8 cellular contexts compared by ENCODE assay signal in genomic region chrX:119482041-119482440, GRCh38. TPM values are rescaled to one million over a fixed set of nuclear protein-coding genes. Genes with fewer than 3 reads are reported as not detected.
A peak's percentile ranks its signal among the peaks of the same experiment; 100 is the strongest.
DNase-seq lines count a peak whose midpoint lies in the region; ATAC-seq and TF ChIP-seq lines count a peak whose summit lies in the region.

No MANE protein-coding gene starts in this region.

- DNase-seq in SJCRH30 (no peak), heart left ventricle (no peak), spleen (no peak), SKM-1 (lab: John Stamatoyannopoulos, UW; ENCODE audit: unreplicated experiment) (no peak), NCI-H1105 (lab: John Stamatoyannopoulos, UW) (no peak), posterior cingulate gyrus (no peak)

- H3K4me3 ChIP-seq in SJCRH30 = peak overlapping the region; percentile 37
- H3K4me3 ChIP-seq in heart left ventricle = peak overlapping the region in 10 of 12 donors; percentile 5 to 61 (median 49)
- peak overlapping the region in 7 of 8 donors; percentile 8 to 67 (median 35) for H3K4me3 ChIP-seq in spleen

- TF ChIP-seq CTCF in heart left ventricle (IDR thresholded peaks at IDR 0.05) (no peak), spleen (IDR thresholded peaks at IDR 0.05 in 8 of 11, conservative IDR thresholded peaks at IDR 0.05 in 3 of 11) (no peak)

- WGBS in heart left ventricle, 4 donors = 50 to 62% (median 53%) methylated on average over 10 of the region's 10 CpGs
- 38 to 69% (median 54%) methylated on average over 3 to 10 of the region's 10 CpGs for WGBS in spleen, 5 donors

- no peaks in the 10 kb centered on the region for H3K4me1 ChIP-seq in SJCRH30
- H3K4me1 ChIP-seq in heart left ventricle = peaks cover 0 to 17% (median 4%) of the 10 kb centered on the region in 12 donors
- peaks cover 0 to 15% (median 7%) of the 10 kb centered on the region in 6 donors for H3K4me1 ChIP-seq in spleen

- intact Hi-C loops in heart left ventricle (cut with DNase I) = loop anchor here in 1 of 10 donors (10.0 kb wide), 1 partner anchor 93 kb away; the partner anchor contains the start of gene UBE2A
- intact Hi-C loops in spleen (cut with DNase I; ENCODE audit: low total_unique reads) = no loop called here
- intact Hi-C loops in posterior cingulate gyrus (cut with DNase I) = no loop called here

- H3K27me3 ChIP-seq in SJCRH30 = no peaks in the 10 kb centered on the region
- peaks cover 0 to 3% (median 0%) of the 10 kb centered on the region in 9 donors for H3K27me3 ChIP-seq in heart left ventricle
- no peaks in the 10 kb centered on the region for H3K27me3 ChIP-seq in spleen (replicated peaks in 1 of 7)

- H3K27ac ChIP-seq in SJCRH30 = no peak overlapping the region
- H3K27ac ChIP-seq in heart left ventricle = peak overlapping the region in 11 of 12 donors; percentile 58 to 82 (median 76)
- peak overlapping the region in 6 of 8 donors; percentile 55 to 78 (median 72) for H3K27ac ChIP-seq in spleen

- peak; percentile 21 for ATAC-seq in GM19455 (IDR thresholded peaks at IDR 0.05; ENCODE audit: unreplicated experiment)
- ATAC-seq in heart left ventricle = no peak
- no peak for ATAC-seq in GM21717 (IDR thresholded peaks at IDR 0.05; ENCODE audit: unreplicated experiment)

- TF ChIP-seq POLR2A in heart left ventricle (IDR thresholded peaks at IDR 0.05) = no peak
- no peak for TF ChIP-seq POLR2A in spleen (IDR thresholded peaks at IDR 0.05)

- H3K36me3 ChIP-seq in SJCRH30 (no peaks in the 10 kb centered on the region), heart left ventricle (no peaks in the 10 kb centered on the region), spleen (no peaks in the 10 kb centered on the region)

- H3K9me3 ChIP-seq in SJCRH30 (replicated peaks) (no peaks in the 10 kb centered on the region), heart left ventricle (no peaks in the 10 kb centered on the region), spleen (no peaks in the 10 kb centered on the region)

RNA-seq across cellular contexts. Expression of gene SLC25A5, which starts 13.8 kb away (rescaled TPM):
- total RNA-seq in SJCRH30 (2014; rRNA removed; shearing (Covaris generic)) = 712 and 739 TPM in 2 replicates
- total RNA-seq in heart left ventricle (100 to 1,000 TPM; 127 to 288 (median 176) TPM), spleen (100 to 1,000 TPM; 204 to 256 (median 238) TPM)
- polyA plus RNA-seq in heart left ventricle (100 to 1,000 TPM in 1 of 2 donors, 10 to 100 TPM in 1; 48.7 to 590 TPM), spleen (100 to 1,000 TPM; 146 to 244 (median 226) TPM)
